In genomic region chr10:93199221-93199681, GRCh38 we compare ENCODE assay signal across 9 cellular contexts.
DNase-seq lines count a peak whose midpoint lies in the region; ATAC-seq and TF ChIP-seq lines count a peak whose summit lies in the region.
"Had no signal": no experiment of that assay in that cellular context is flagged by ENCODE, and none has a peak within 500 bp of the region (broad histone marks: within the 10 kb centered on the region; RNA-seq: fewer than 3 reads in every experiment).

No MANE protein-coding gene starts in this region.

- no peak for TF ChIP-seq POLR2A in Peyer's patch (IDR thresholded peaks at IDR 0.05)

- no peak for ATAC-seq in GM18498 (IDR thresholded peaks at IDR 0.05; ENCODE audit: unreplicated experiment)
- ATAC-seq in GM21825 (IDR thresholded peaks at IDR 0.05; ENCODE audit: unreplicated experiment) = no peak

- no peaks in the 10 kb centered on the region for H3K36me3 ChIP-seq in Peyer's patch
- H3K36me3 ChIP-seq: neutrophil had no signal

- no peak for TF ChIP-seq CTCF in Peyer's patch (IDR thresholded peaks at IDR 0.05)
- no peak for TF ChIP-seq CTCF in fibroblast of pulmonary artery (IDR thresholded peaks at IDR 0.05; ENCODE audit: low read length, missing control alignments)

- no peaks in the 10 kb centered on the region for H3K9me3 ChIP-seq in Peyer's patch
- H3K9me3 ChIP-seq: neutrophil had no signal

- DNase-seq in ELR (ENCODE audit: low read depth) = peak; percentile 63
- DNase-seq in Peyer's patch = peak; percentile 33 to 74 (median 54)
- DNase-seq in fibroblast of pulmonary artery (ENCODE audit: low read depth) = peak; percentile 38
- DNase-seq in nucleus accumbens (lab: John Stamatoyannopoulos, UW) = peak in 30 of 56 donors; percentile 3 to 43 (median 9)
- no peak for DNase-seq in middle frontal gyrus (ENCODE audit: extremely low spot score, low spot score)
- no peak for DNase-seq in DMS79 treated with DMSO at 0.1 percent for 48 hours (lab: John Stamatoyannopoulos, UW)

- peak overlapping the region in 3 of 4 donors; percentile 20 to 60 (median 57) for H3K27ac ChIP-seq in Peyer's patch
- H3K27ac ChIP-seq: neutrophil had no signal

- H3K4me3 ChIP-seq in Peyer's patch (peak overlapping the region in 3 of 4 donors; percentile 11 to 57 (median 34)), fibroblast of pulmonary artery (replicated peaks; ENCODE audit: low read depth, low read length) (peak overlapping the region; percentile 51)

- H3K27me3 ChIP-seq in Peyer's patch = no peaks in the 10 kb centered on the region

- H3K4me1 ChIP-seq in Peyer's patch = peaks cover 0 to 6% (median 0%) of the 10 kb centered on the region in 4 donors

Comparison
In these comparisons a context has a peak if more than half of its experiments do, and no peak if none do; other contexts are left out.
1. DNase-seq: peak in ELR (single experiment), Peyer's patch (3 of 3), fibroblast of pulmonary artery (single experiment) and nucleus accumbens (30 of 56); none in middle frontal gyrus (single experiment) and DMS79 treated with DMSO at 0.1 percent for 48 hours (single experiment).